ENCODE assay signal across 8 cellular contexts in the genomic region with DNA sequence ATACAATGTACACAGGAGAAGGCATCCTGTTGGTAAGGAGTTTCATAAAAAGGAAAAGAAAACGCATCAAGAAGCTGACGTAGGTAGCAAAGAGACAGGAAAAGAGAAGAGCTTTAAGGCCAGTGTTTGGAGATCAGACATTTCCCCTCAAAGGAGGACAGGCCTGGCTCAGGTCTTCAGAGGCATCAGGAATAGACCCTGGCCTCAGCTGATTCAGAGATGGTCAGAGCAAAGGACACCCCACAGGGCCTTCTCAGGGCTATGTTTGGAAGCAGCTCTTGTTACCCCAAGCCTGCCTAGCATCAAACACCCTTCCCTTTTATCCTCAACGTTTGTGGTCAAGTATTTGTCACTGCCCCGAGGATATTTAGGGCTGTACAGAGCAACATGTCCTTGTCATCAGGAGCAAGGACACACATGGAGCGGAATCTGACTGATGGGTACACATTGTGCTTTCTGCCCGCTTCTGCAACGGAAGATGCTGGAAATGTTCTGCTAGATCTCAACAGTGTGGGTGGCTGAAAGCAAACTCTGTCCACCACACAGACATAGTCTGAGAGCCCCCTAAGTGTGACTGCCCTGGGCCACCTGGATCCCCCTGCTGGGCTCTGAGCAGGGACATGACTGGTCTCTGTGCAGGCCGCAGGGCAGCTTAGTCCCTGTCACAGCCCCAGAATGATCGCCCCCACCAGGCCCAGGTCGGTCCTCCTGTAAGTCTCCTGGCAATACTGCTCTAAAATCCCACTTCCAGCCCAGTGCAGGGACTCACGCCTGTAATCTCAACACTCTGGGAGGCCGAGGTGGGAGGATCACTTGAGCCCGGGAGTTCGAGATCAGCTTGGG. TPM values are rescaled to one million over a fixed set of nuclear protein-coding genes. Genes with fewer than 3 reads are reported as not detected.
A peak's percentile ranks its signal among the peaks of the same experiment; 100 is the strongest.
DNase-seq lines count a peak whose midpoint lies in the region; TF ChIP-seq lines count a peak whose summit lies in the region.

No MANE protein-coding gene starts in this region.

- H3K9me3 ChIP-seq in PC-9 (ENCODE audit: insufficient read depth, low read depth) = no peaks in the 10 kb centered on the region
- no peaks in the 10 kb centered on the region for H3K9me3 ChIP-seq in esophagus (ENCODE audit: control insufficient read depth in 2 of 2, insufficient read depth in 1 of 2, low read depth in 1 of 2, low read length in 1 of 2)

- H2AFZ ChIP-seq in PC-9 = peak overlapping the region; percentile 72

- peaks cover 9% of the 10 kb centered on the region for H3K36me3 Mint-ChIP-seq in osteocyte (ENCODE audit: unreplicated experiment)

- intact Hi-C loops in PC-9 (cut with micrococcal nuclease; ENCODE audit: unreplicated experiment) = loop anchor here (10.0 kb wide), 1 partner anchor 61 kb away; no protein-coding TSS in a partner anchor

- H3K4me3 ChIP-seq in GM12865 (ENCODE audit: low read depth, low read length) (peak overlapping the region; percentile 83), PC-9 (peak overlapping the region; percentile 56; the same call in 1 of the 2 replicates), esophagus (ENCODE audit: low read depth in 1 of 2, low read length in 2 of 2) (peak overlapping the region; percentile 37 to 88), skeletal muscle cell (ENCODE audit: low read depth, low read length) (peak overlapping the region; percentile 75)

- H3K4me2 ChIP-seq in PC-9 = peak overlapping the region; percentile 72

- H3K36me3 ChIP-seq in PC-9 (ENCODE audit: low read depth) = no peaks in the 10 kb centered on the region
- peaks cover 6% of the 10 kb centered on the region in 2 donors for H3K36me3 ChIP-seq in esophagus (ENCODE audit: control insufficient read depth in 2 of 2, insufficient read depth in 2 of 2, low read length in 1 of 2)

- H3K27me3 ChIP-seq in PC-9 (ENCODE audit: insufficient read depth, low read depth) (no peaks in the 10 kb centered on the region), esophagus (ENCODE audit: control insufficient read depth in 1 of 2, insufficient read depth in 2 of 2, low read length in 2 of 2) (no peaks in the 10 kb centered on the region)

- POLR2A ChIA-PET in PC-9 (lab: Charles Lee; ENCODE audit: unreplicated experiment) = interaction anchor here (0.6 kb wide), 1 partner anchor 17 kb away, joined by 4 read pairs; no protein-coding TSS in a partner anchor

- no peaks in the 10 kb centered on the region for H3K9me3 Mint-ChIP-seq in osteocyte (ENCODE audit: unreplicated experiment)

- DNase-seq in GM12865 (ENCODE audit: low read depth) = peak; percentile 48
- peak in 1 of 2 experiments; percentile 53 for DNase-seq in PC-9
- DNase-seq in skeletal muscle cell (ENCODE audit: low read depth) = no peak
- DNase-seq in dermis blood vessel endothelial cell = no peak
- DNase-seq in osteocyte (ENCODE audit: extremely low spot score, unreplicated experiment) = no peak
- no peak for DNase-seq in stimulated activated CD4-positive, alpha-beta T cell treated with anti-CD3 and anti-CD28 coated beads, Interleukin-12 subunit alpha, Interleukin-12 subunit beta, amount 100 ng/mL, for 4 hours
- DNase-seq in cerebellar nuclear complex (lab: John Stamatoyannopoulos, UW) = no peak

- CTCF ChIA-PET in PC-9 (lab: Charles Lee) = interaction anchor here (0.6 kb wide), 1 partner anchor 16 kb away, joined by 6 read pairs; no protein-coding TSS in a partner anchor

- H3K9me2 ChIP-seq in PC-9 (ENCODE audit: insufficient read depth) = no peaks in the 10 kb centered on the region

- no peaks in the 10 kb centered on the region for H4K20me1 ChIP-seq in PC-9 (ENCODE audit: insufficient read depth)

- TSS peak; percentile 78 for BruUV-seq in PC-9 (replicated peaks; lab: Mats Ljungman, UMichigan)

- peaks cover 2% of the 10 kb centered on the region for H3K4me1 Mint-ChIP-seq in osteocyte (ENCODE audit: unreplicated experiment)

- H3K4me3 Mint-ChIP-seq in osteocyte (ENCODE audit: unreplicated experiment) = no peak overlapping the region

- 73 to 74% methylated on average over 14 of the region's 14 CpGs for WGBS in esophagus, 2 donors

- H3K4me1 ChIP-seq in PC-9 (replicated peaks; ENCODE audit: insufficient read depth) (peaks cover 17% of the 10 kb centered on the region), esophagus (ENCODE audit: control insufficient read depth in 2 of 2, insufficient read depth in 2 of 2, low read length in 1 of 2) (peaks cover 0 to 7% of the 10 kb centered on the region in 2 donors)

- peaks cover 27% of the 10 kb centered on the region; the same call in 1 of the 2 replicates for H3F3A ChIP-seq in PC-9 (ENCODE audit: insufficient read depth, low read depth)

- H3K27me3 Mint-ChIP-seq in osteocyte (ENCODE audit: unreplicated experiment) = no peaks in the 10 kb centered on the region

- H3K79me2 ChIP-seq in PC-9 (ENCODE audit: low read depth) = no peaks in the 10 kb centered on the region

- TF ChIP-seq CTCF in GM12865 (IDR thresholded peaks at IDR 0.05; ENCODE audit: insufficient read depth, low read depth, low read length, missing control alignments) (no peak), PC-9 (conservative IDR thresholded peaks at IDR 0.05) (no peak), osteocyte (IDR thresholded peaks at IDR 0.05) (no peak)

- H3K27ac Mint-ChIP-seq in osteocyte (ENCODE audit: unreplicated experiment) = no peak overlapping the region

- H3K27ac ChIP-seq in PC-9 (no peak overlapping the region), esophagus (ENCODE audit: low read depth in 2 of 2, low read length in 1 of 2) (no peak overlapping the region)

RNA-seq across cellular contexts. Expression of a gene that starts 1.0 kb away (rescaled TPM):
- 96.1 and 123 TPM in 2 replicates for total RNA-seq in PC-9 (2021)
- polyA plus RNA-seq in esophagus = 10 to 100 TPM; 13.6 to 26.1 TPM
- 37.1 and 49.2 TPM in 2 replicates for total RNA-seq in dermis blood vessel endothelial cell
- 62.2 and 63.5 TPM in 2 replicates for total RNA-seq in osteocyte

RNA-seq across cellular contexts. Expression of a gene that starts 13.6 kb away (rescaled TPM):
- 21.4 and 28.7 TPM in 2 replicates for total RNA-seq in PC-9 (2021)
- 10 to 100 TPM in 1 of 2 donors, 1 to 10 TPM in 1; 8.9 to 11.8 TPM for polyA plus RNA-seq in esophagus
- total RNA-seq in dermis blood vessel endothelial cell = 13.1 and 14.5 TPM in 2 replicates
- 36.5 and 40.3 TPM in 2 replicates for total RNA-seq in osteocyte

RNA-seq across cellular contexts. Expression of a gene that starts 25.0 kb away (rescaled TPM):
- total RNA-seq in PC-9 (2021) = 1.3 and 1.7 TPM in 2 replicates
- polyA plus RNA-seq in esophagus = under 1 TPM; 0.39 to 0.44 TPM
- total RNA-seq in dermis blood vessel endothelial cell = 0.05 TPM in 1 of 2 replicates, not detected in the other
- 0.10 and 0.13 TPM in 2 replicates for total RNA-seq in osteocyte

RNA-seq across cellular contexts. Expression of a gene that starts 39.2 kb away (rescaled TPM):
- 7.9 and 13.5 TPM in 2 replicates for total RNA-seq in PC-9 (2021)
- 1 to 10 TPM in 1 of 2 donors, under 1 TPM in 1; 0.35 to 1.2 TPM for polyA plus RNA-seq in esophagus
- total RNA-seq in dermis blood vessel endothelial cell = 0.93 and 1.0 TPM in 2 replicates
- 18.2 and 18.3 TPM in 2 replicates for total RNA-seq in osteocyte
